ENCODE assay signal across 2 cellular contexts in genomic region chr6:84032000-84032399, GRCh38. TPM values are rescaled to one million over a fixed set of nuclear protein-coding genes. Genes with fewer than 3 reads are reported as not detected.
"Had no signal": no experiment of that assay in that cellular context is flagged by ENCODE, and none has a peak within 500 bp of the region (broad histone marks: within the 10 kb centered on the region; RNA-seq: fewer than 3 reads in every experiment).

No MANE protein-coding gene starts in this region.

RNA-seq across cellular contexts. Expression of gene MRAP2, which starts 1.6 kb away (rescaled TPM):
- total RNA-seq: IMR-90, SJSA1 had no signal
